Comparison of ENCODE assay signal across 1 cellular context in genomic region chr3:33113772-33114621, GRCh38.
TF ChIP-seq lines count a peak whose summit lies in the region.

Gene CRTAP (plus strand): TSS chr3:33114014. CDS start chr3:33114078, 64 bp downstream.

TF ChIP-seq in HepG2, 621 proteins besides CTCF, POLR2A, EP300 and RAD21 (continued from another document and continues in another):
- TF ChIP-seq JDP2 (CRISPR knock-in tag; IDR thresholded peaks at IDR 0.05; ENCODE audit: borderline replicate concordance) (no peak), TRIM24 (CRISPR knock-in tag; IDR thresholded peaks at IDR 0.05) (no peak), GABPB1 (CRISPR knock-in tag; IDR thresholded peaks at IDR 0.05) (peak; percentile 65), ATF3 (CRISPR knock-in tag; IDR thresholded peaks at IDR 0.05) (no peak), GMEB2 (CRISPR knock-in tag; IDR thresholded peaks at IDR 0.05; ENCODE audit: low read depth) (no peak), NR2C2 (CRISPR knock-in tag; IDR thresholded peaks at IDR 0.05; ENCODE audit: borderline replicate concordance) (0 out of 2 replicates have a peak, but pooled peaks have one; percentile 49), HOXA9 (CRISPR knock-in tag; IDR thresholded peaks at IDR 0.05; ENCODE audit: borderline replicate concordance) (no peak; the same call in 1 of the 2 replicates), IRF9 (CRISPR knock-in tag; IDR thresholded peaks at IDR 0.05; ENCODE audit: borderline replicate concordance) (peak; percentile 90; the same call in 1 of the 2 replicates), ZNF552 (CRISPR knock-in tag; IDR thresholded peaks at IDR 0.05; ENCODE audit: borderline replicate concordance) (no peak), PAX8 (CRISPR knock-in tag; IDR thresholded peaks at IDR 0.05; ENCODE audit: borderline replicate concordance) (peak; percentile 97; the same call in 1 of the 2 replicates), ZNF274 (CRISPR knock-in tag; IDR thresholded peaks at IDR 0.05) (0 out of 2 replicates have a peak, but pooled peaks have one; percentile 10), SRSF4 (IDR thresholded peaks at IDR 0.05; ENCODE audit: low read depth, low read length, poor library complexity, severe bottlenecking) (peak; percentile 48), NR2F2 (IDR thresholded peaks at IDR 0.05; ENCODE audit: borderline replicate concordance, low read depth) (no peak), TBL1XR1 (IDR thresholded peaks at IDR 0.05; ENCODE audit: borderline replicate concordance, low read length, partially characterized antibody) (no peak), ZNF142 (CRISPR knock-in tag; IDR thresholded peaks at IDR 0.05) (no peak; the same call in 1 of the 2 replicates), ZNF550 (CRISPR knock-in tag; IDR thresholded peaks at IDR 0.05; ENCODE audit: borderline replicate concordance) (peak; percentile 56; the same call in 1 of the 2 replicates), ZBTB37 (CRISPR knock-in tag; IDR thresholded peaks at IDR 0.05) (no peak), ZNF615 (CRISPR knock-in tag; IDR thresholded peaks at IDR 0.05; ENCODE audit: borderline replicate concordance) (no peak), PLSCR1 (CRISPR knock-in tag; IDR thresholded peaks at IDR 0.05; ENCODE audit: borderline replicate concordance) (no peak), RARA (CRISPR knock-in tag; IDR thresholded peaks at IDR 0.05) (peak; percentile 48), HOXA5 (CRISPR knock-in tag; IDR thresholded peaks at IDR 0.05) (no peak), BRF2 (CRISPR knock-in tag; IDR thresholded peaks at IDR 0.05) (peak; percentile 85; the same call in 1 of the 2 replicates), RFXAP (CRISPR knock-in tag; IDR thresholded peaks at IDR 0.05; ENCODE audit: borderline replicate concordance) (no peak), FOXM1 (CRISPR knock-in tag; IDR thresholded peaks at IDR 0.05) (no peak), GABPA (IDR thresholded peaks at IDR 0.05; ENCODE audit: low read depth, low read length) (no peak), GABPA (CRISPR knock-in tag; IDR thresholded peaks at IDR 0.05; ENCODE audit: low read depth) (no peak), ZNF335 (CRISPR knock-in tag; IDR thresholded peaks at IDR 0.05) (no peak), ZFP36L1 (CRISPR knock-in tag; IDR thresholded peaks at IDR 0.05) (no peak), SALL1 (CRISPR knock-in tag; IDR thresholded peaks at IDR 0.05) (peak; percentile 52; the same call in 1 of the 2 replicates), SAFB2 (CRISPR knock-in tag; IDR thresholded peaks at IDR 0.05; ENCODE audit: borderline replicate concordance, low read depth) (peak; percentile 78; the same call in 1 of the 2 replicates), PRDM15 (CRISPR knock-in tag; IDR thresholded peaks at IDR 0.05) (no peak), ZNF598 (CRISPR knock-in tag; IDR thresholded peaks at IDR 0.05; ENCODE audit: borderline replicate concordance) (no peak), ZNF260 (CRISPR knock-in tag; IDR thresholded peaks at IDR 0.05; ENCODE audit: borderline replicate concordance, low read depth) (no peak), ZNF792 (CRISPR knock-in tag; IDR thresholded peaks at IDR 0.05) (no peak), HES4 (CRISPR knock-in tag; IDR thresholded peaks at IDR 0.05; ENCODE audit: borderline replicate concordance) (peak; percentile 78), DMTF1 (CRISPR knock-in tag; IDR thresholded peaks at IDR 0.05) (no peak; the same call in 1 of the 2 replicates), TBX2 (CRISPR knock-in tag; IDR thresholded peaks at IDR 0.05; ENCODE audit: borderline replicate concordance) (peak; percentile 74)
